ENCODE assay signal across 1 cellular context in the genomic region with DNA sequence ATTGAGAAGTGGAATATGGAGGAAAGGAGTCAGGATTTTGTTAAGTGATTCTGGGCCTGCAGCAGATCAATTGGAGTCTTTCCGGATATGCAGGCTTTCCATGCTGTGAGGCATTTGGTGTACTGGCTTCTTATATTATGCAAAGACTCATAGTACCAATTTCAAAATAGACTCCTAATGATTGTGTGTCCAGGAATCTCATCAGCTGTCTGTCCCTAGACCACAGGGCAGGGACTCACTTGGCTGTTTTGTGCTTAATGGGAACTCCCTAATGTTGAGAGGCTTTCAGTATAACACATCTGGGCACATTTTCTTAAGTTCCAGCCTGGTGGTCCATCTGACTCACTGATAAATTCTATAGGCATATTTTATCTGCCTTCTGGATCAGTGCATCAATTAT.
A peak's percentile ranks its signal among the peaks of the same experiment; 100 is the strongest.
TF ChIP-seq lines count a peak whose summit lies in the region.

No MANE protein-coding gene starts in this region.

TF ChIP-seq in neural cell, 6 proteins besides CTCF, POLR2A, EP300 and RAD21:
- TF ChIP-seq, protein P1, sequence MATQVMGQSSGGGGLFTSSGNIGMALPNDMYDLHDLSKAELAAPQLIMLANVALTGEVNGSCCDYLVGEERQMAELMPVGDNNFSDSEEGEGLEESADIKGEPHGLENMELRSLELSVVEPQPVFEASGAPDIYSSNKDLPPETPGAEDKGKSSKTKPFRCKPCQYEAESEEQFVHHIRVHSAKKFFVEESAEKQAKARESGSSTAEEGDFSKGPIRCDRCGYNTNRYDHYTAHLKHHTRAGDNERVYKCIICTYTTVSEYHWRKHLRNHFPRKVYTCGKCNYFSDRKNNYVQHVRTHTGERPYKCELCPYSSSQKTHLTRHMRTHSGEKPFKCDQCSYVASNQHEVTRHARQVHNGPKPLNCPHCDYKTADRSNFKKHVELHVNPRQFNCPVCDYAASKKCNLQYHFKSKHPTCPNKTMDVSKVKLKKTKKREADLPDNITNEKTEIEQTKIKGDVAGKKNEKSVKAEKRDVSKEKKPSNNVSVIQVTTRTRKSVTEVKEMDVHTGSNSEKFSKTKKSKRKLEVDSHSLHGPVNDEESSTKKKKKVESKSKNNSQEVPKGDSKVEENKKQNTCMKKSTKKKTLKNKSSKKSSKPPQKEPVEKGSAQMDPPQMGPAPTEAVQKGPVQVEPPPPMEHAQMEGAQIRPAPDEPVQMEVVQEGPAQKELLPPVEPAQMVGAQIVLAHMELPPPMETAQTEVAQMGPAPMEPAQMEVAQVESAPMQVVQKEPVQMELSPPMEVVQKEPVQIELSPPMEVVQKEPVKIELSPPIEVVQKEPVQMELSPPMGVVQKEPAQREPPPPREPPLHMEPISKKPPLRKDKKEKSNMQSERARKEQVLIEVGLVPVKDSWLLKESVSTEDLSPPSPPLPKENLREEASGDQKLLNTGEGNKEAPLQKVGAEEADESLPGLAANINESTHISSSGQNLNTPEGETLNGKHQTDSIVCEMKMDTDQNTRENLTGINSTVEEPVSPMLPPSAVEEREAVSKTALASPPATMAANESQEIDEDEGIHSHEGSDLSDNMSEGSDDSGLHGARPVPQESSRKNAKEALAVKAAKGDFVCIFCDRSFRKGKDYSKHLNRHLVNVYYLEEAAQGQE (IDR thresholded peaks at IDR 0.05; ENCODE audit: borderline replicate concordance): peak; percentile 65
- TF ChIP-seq EZH2 (IDR thresholded peaks at IDR 0.05; ENCODE audit: borderline replicate concordance, insufficient read depth, low read length, poor library complexity, severe bottlenecking): no peak
